In the genomic region with DNA sequence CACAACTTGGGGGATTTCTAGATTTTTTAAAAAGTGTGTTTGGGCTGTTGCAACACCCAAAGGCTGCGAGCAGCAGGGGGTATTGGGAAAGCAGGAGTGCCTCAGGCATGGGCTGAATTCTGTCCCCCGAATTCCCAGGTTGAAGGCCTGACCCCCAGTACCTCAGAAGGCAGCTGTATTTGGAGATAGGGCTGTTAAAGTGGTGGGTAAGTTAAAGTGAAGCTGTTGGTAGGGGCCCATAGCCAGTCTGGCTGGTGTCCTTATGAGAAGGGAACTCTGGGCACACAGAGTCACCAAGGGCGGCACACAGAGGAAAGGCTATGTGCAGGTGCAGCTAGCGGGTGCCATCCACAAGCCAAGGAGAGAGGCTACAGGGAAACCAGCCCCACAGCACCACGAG, we compare ENCODE assay signal across 5 cellular contexts.
"Had no signal": no experiment of that assay in that cellular context is flagged by ENCODE, and none has a peak within 500 bp of the region (broad histone marks: within the 10 kb centered on the region; RNA-seq: fewer than 3 reads in every experiment).

No MANE protein-coding gene starts in this region.

- ATAC-seq: HepG2, K562 had no signal

- H3K36me3 Mint-ChIP-seq: IgD-negative memory B cell had no signal

- H3K4me3 ChIP-seq: K562 had no signal

- H3K4me3 Mint-ChIP-seq: IgD-negative memory B cell had no signal

- H3K27ac Mint-ChIP-seq: IgD-negative memory B cell had no signal

- DNase-seq: IMR-90 had no signal

- H3K4me1 Mint-ChIP-seq: IgD-negative memory B cell had no signal

- H3K27ac ChIP-seq: HL-60 had no signal

- H3K27me3 Mint-ChIP-seq: IgD-negative memory B cell had no signal
